ENCODE assay signal across 8 cellular contexts in the genomic region with DNA sequence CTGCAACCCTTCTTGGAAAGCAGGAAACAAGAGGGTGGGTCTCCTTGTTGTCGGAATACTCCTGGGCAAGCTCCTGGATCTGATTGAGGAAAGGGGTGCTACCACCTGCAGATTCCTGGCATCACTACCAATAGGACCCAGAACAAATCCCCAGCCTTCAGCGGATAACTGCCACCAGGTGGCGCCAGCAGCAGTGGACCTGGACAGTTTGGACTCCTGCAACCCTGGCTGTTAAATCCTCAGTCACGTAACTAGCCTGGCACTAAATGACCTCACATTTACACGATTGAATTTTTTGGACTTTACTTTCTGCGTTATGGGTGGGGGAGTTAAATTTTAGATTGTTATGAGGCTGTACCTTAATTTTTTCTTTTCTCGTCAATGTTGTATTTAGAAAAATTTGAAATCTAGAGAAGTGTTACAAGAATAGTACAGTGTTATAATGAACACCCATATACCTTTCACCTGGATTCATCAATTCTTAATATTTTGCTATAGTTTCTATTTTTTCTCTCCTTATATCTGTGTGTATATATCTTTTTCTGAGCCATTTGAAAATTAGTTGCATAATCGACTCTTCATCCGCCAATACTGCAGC.
DNase-seq lines count a peak whose midpoint lies in the region; ATAC-seq, FAIRE-seq and TF ChIP-seq lines count a peak whose summit lies in the region.

No MANE protein-coding gene starts in this region.

- H3K4me1 ChIP-seq in GM12878 (ENCODE audit: control insufficient read depth, insufficient read depth, low read length) (no peaks in the 10 kb centered on the region), keratinocyte (ENCODE audit: control insufficient read depth, extremely low read depth, insufficient read depth, low read length) (no peaks in the 10 kb centered on the region)

- peak; percentile 61 for FAIRE-seq in GM12878 (lab: Jason Lieb, UNC)
- peak; percentile 71 for FAIRE-seq in keratinocyte (lab: Jason Lieb, UNC)

- no peaks in the 10 kb centered on the region for H3K36me3 ChIP-seq in GM12878 (ENCODE audit: control insufficient read depth in 2 of 2, insufficient read depth in 2 of 2, low read length in 1 of 2)
- H3K36me3 ChIP-seq in keratinocyte (ENCODE audit: control insufficient read depth in 2 of 2, extremely low read depth in 1 of 2, insufficient read depth in 2 of 2, low read length in 2 of 2): no peaks in the 10 kb centered on the region

- CTCF ChIA-PET in GM12878 (lab: Yijun Ruan, JAX): no interaction called here

- no peak for TF ChIP-seq EP300 in GM12878 (IDR thresholded peaks at IDR 0.05; ENCODE audit: borderline replicate concordance in 1 of 2, control insufficient read depth in 1 of 2, low read depth in 2 of 2, low read length in 2 of 2)

- TF ChIP-seq CTCF in NB4 (IDR thresholded peaks at IDR 0.05; ENCODE audit: low read depth, low read length) (peak; percentile 99), GM12878 (IDR thresholded peaks at IDR 0.05 in 2 of 3, conservative IDR thresholded peaks at IDR 0.05 in 1 of 3; ENCODE audit: control insufficient read depth in 2 of 3, extremely low read depth in 1 of 3, insufficient read depth in 1 of 3, low read depth in 3 of 3, low read length in 3 of 3) (peak; percentile 80 to 93 (median 89)), keratinocyte (optimal IDR thresholded peaks at IDR 0.05 in 1 of 3, IDR thresholded peaks at IDR 0.05 in 1 of 3, conservative IDR thresholded peaks at IDR 0.05 in 1 of 3; ENCODE audit: extremely low read depth in 1 of 3, insufficient read depth in 2 of 3, low read length in 3 of 3) (peak; percentile 91 to 94 (median 94))

- no peak overlapping the region for H3K9ac ChIP-seq in GM12878 (ENCODE audit: control insufficient read depth, insufficient read depth, low read length)
- H3K9ac ChIP-seq in keratinocyte (ENCODE audit: control insufficient read depth, extremely low read depth, insufficient read depth, low read length): no peak overlapping the region

- in situ Hi-C loops in GM12878 (cut with MboI): loop anchor here (10.0 kb wide), 1 partner anchor 314 kb away; a partner anchor contains a TSS

- H3K79me2 ChIP-seq in GM12878 (ENCODE audit: control insufficient read depth, insufficient read depth, low read length) (no peaks in the 10 kb centered on the region), keratinocyte (ENCODE audit: control insufficient read depth, insufficient read depth, low read length) (no peaks in the 10 kb centered on the region)

- H3K4me2 ChIP-seq in GM12878 (ENCODE audit: control insufficient read depth, insufficient read depth) (no peak overlapping the region), keratinocyte (ENCODE audit: control insufficient read depth, extremely low read depth, insufficient read depth, low read depth, low read length) (no peak overlapping the region)

- H3K27me3 ChIP-seq in GM12878 (replicated peaks in 1 of 2; ENCODE audit: control insufficient read depth in 2 of 2, insufficient read depth in 2 of 2, low read length in 1 of 2) (no peaks in the 10 kb centered on the region; a peak in 2 of 4 replicates), keratinocyte (ENCODE audit: control insufficient read depth, extremely low read depth, insufficient read depth, low read length) (no peaks in the 10 kb centered on the region)

- H2AFZ ChIP-seq in GM12878 (ENCODE audit: control insufficient read depth, low read depth, low read length) (no peak overlapping the region), keratinocyte (ENCODE audit: control insufficient read depth, low read length) (no peak overlapping the region)

- DNase-seq in SKM-1 treated with dmso at 0.1 percent for 144 hours (lab: John Stamatoyannopoulos, UW; ENCODE audit: unreplicated experiment) (peak; percentile 28), SKM-1 (lab: John Stamatoyannopoulos, UW; ENCODE audit: unreplicated experiment) (no peak), NB4 (ENCODE audit: low read depth) (peak; percentile 71), SK-N-DZ (ENCODE audit: low spot score) (peak; percentile 76), GM12878 (ENCODE audit: low read depth, low spot score) (no peak), keratinocyte (ENCODE audit: low read depth, low spot score) (peak; percentile 17)
- peak; percentile 10 for DNase-seq in stimulated activated CD4-positive, alpha-beta T cell treated with anti-CD3 and anti-CD28 coated beads, Interleukin-2, amount 100 ng/mL, for 4 hours (ENCODE audit: low read depth)

- RAD21 ChIA-PET in GM12878 (lab: Charles Lee; ENCODE audit: unreplicated experiment): no interaction called here

- dilution Hi-C loops in keratinocyte (cut with MboI; ENCODE audit: extremely low pct_ligation_motif_present, low sequenced_read_pairs): no loop called here

- POLR2A ChIA-PET in GM12878 (lab: Charles Lee): no interaction called here

- H4K20me1 ChIP-seq in GM12878 (ENCODE audit: control insufficient read depth, insufficient read depth): peaks cover 3% of the 10 kb centered on the region; the same call in 1 of the 2 replicates
- no peaks in the 10 kb centered on the region for H4K20me1 ChIP-seq in keratinocyte (ENCODE audit: control insufficient read depth, extremely low read depth, insufficient read depth, low read length)

- WGBS in GM12878 (ENCODE audit: insufficient coverage, insufficient replicate concordance, low lambda C conversion rate, missing lambda C conversion rate): 36% methylated on average over 9 of the region's 9 CpGs

- H3K27ac ChIP-seq in GM12878 (ENCODE audit: control insufficient read depth, insufficient read depth) (no peak overlapping the region), keratinocyte (ENCODE audit: control insufficient read depth, insufficient read depth, low read length) (no peak overlapping the region)

- no TSS peak for BruUV-seq in GM12878 (replicated peaks; lab: Mats Ljungman, UMichigan)

- TF ChIP-seq RAD21 in GM12878 (IDR thresholded peaks at IDR 0.05; ENCODE audit: insufficient read depth, low read depth, low read length): peak; percentile 66

- intact Hi-C loops in GM12878 (cut with micrococcal nuclease; ENCODE audit: unreplicated experiment): loop anchor here (1.0 to 5.0 kb wide), 2 partner anchors 72 to 102 kb away; no protein-coding TSS in a partner anchor

- SMC1A ChIA-PET in GM12878 (lab: Charles Lee; ENCODE audit: uncharacterized antibody, unreplicated experiment): no interaction called here

- ATAC-seq in HG02588 (IDR thresholded peaks at IDR 0.05; ENCODE audit: unreplicated experiment) (peak; percentile 79), GM12878 (peak; percentile 94)

- TF ChIP-seq POLR2A in NB4 (IDR thresholded peaks at IDR 0.05; ENCODE audit: extremely low read depth, insufficient read length) (no peak), GM12878 (IDR thresholded peaks at IDR 0.05; ENCODE audit: low read depth, low read length) (no peak)

- no peaks in the 10 kb centered on the region for H3K9me1 ChIP-seq in keratinocyte (ENCODE audit: control insufficient read depth, extremely low read depth, insufficient read depth, low read length)

- H3K9me3 ChIP-seq in GM12878 (replicated peaks; ENCODE audit: control insufficient read depth, insufficient read depth, low read length) (no peaks in the 10 kb centered on the region), keratinocyte (ENCODE audit: control insufficient read depth, low read depth, low read length) (no peaks in the 10 kb centered on the region)

- no peak overlapping the region for H3K4me3 ChIP-seq in NB4 (ENCODE audit: low read depth, low read length)
- no peak overlapping the region for H3K4me3 ChIP-seq in GM12878
- no peak overlapping the region for H3K4me3 ChIP-seq in keratinocyte (ENCODE audit: control insufficient read depth in 2 of 3, extremely low read depth in 1 of 3, insufficient read depth in 2 of 3, low read depth in 1 of 3, low read length in 3 of 3)

TF ChIP-seq in GM12878, 131 proteins besides CTCF, POLR2A, EP300 and RAD21:
- TF ChIP-seq MXI1 (IDR thresholded peaks at IDR 0.05; ENCODE audit: low read depth, low read length) (0 out of 2 replicates have a peak, but pooled peaks have one; percentile 26), SMC3 (IDR thresholded peaks at IDR 0.05; ENCODE audit: borderline replicate concordance, low read length) (peak; percentile 74), MYC (IDR thresholded peaks at IDR 0.05; ENCODE audit: insufficient read depth, insufficient read length, insufficient replicate concordance, low read length, severe bottlenecking) (no peak), YY1 (IDR thresholded peaks at IDR 0.05; ENCODE audit: low read depth, low read length) (0 out of 2 replicates have a peak, but pooled peaks have one; percentile 36)

Comparison
In these comparisons a context has a peak if more than half of its experiments do, and no peak if none do; other contexts are left out.
1. DNase-seq: peak in SKM-1 treated with dmso at 0.1 percent for 144 hours (single experiment), NB4 (single experiment), SK-N-DZ (single experiment), keratinocyte (single experiment) and stimulated activated CD4-positive, alpha-beta T cell treated with anti-CD3 and anti-CD28 coated beads, Interleukin-2, amount 100 ng/mL, for 4 hours (single experiment); none in SKM-1 (single experiment) and GM12878 (single experiment).
2. Peak in every context shown above with its lines, with median percentiles within 50 percentile points of each other: CTCF ChIP-seq.